ENCODE assay signal across 8 cellular contexts in genomic region chr2:73980566-73980965, GRCh38. TPM values are rescaled to one million over a fixed set of nuclear protein-coding genes. Genes with fewer than 3 reads are reported as not detected.
DNase-seq lines count a peak whose midpoint lies in the region; FAIRE-seq and TF ChIP-seq lines count a peak whose summit lies in the region.
"Had no signal": no experiment of that assay in that cellular context is flagged by ENCODE, and none has a peak within 500 bp of the region (broad histone marks: within the 10 kb centered on the region; RNA-seq: fewer than 3 reads in every experiment).

No MANE protein-coding gene starts in this region.

- intact Hi-C loops in Calu3 (cut with micrococcal nuclease; ENCODE audit: unreplicated experiment) (loop anchor here (5.0 kb wide), 1 partner anchor 142 kb away; no protein-coding TSS in a partner anchor), mammary epithelial cell (cut with micrococcal nuclease) (loop anchor here (5.0 kb wide), 2 partner anchors 128 to 167 kb away; partner anchors contain the start of gene BOLA3)

- H3K4me1 Mint-ChIP-seq in Calu3 (ENCODE audit: low read depth, unreplicated experiment) = peaks cover 53% of the 10 kb centered on the region
- H3K4me1 Mint-ChIP-seq in IgD-negative memory B cell = peaks cover 33 to 44% (median 38%) of the 10 kb centered on the region in 3 donors
- H3K4me1 Mint-ChIP-seq in nephron progenitor cell = peaks cover 48% of the 10 kb centered on the region

- H4K20me1 ChIP-seq in mammary epithelial cell (ENCODE audit: insufficient read depth, low read length) = no peaks in the 10 kb centered on the region

- H3K27me3 Mint-ChIP-seq in Calu3 (ENCODE audit: unreplicated experiment) (no peaks in the 10 kb centered on the region), IgD-negative memory B cell (peaks cover 3% of the 10 kb centered on the region), nephron progenitor cell (ENCODE audit: low read depth, poor library complexity) (peaks cover 61% of the 10 kb centered on the region)

- no peaks in the 10 kb centered on the region for H3K27me3 ChIP-seq in mammary epithelial cell (ENCODE audit: insufficient read depth, low read length)
- H3K27me3 ChIP-seq: adrenal gland had no signal

- BruUV-seq in Calu3 (replicated peaks; lab: Mats Ljungman, UMichigan) (no TSS peak), mammary epithelial cell (replicated peaks; lab: Mats Ljungman, UMichigan) (no TSS peak)

- H3K4me2 ChIP-seq in mammary epithelial cell (ENCODE audit: insufficient read depth, low read depth, low read length) = peak overlapping the region; percentile 82

- H3K36me3 Mint-ChIP-seq in Calu3 (ENCODE audit: insufficient read depth, unreplicated experiment) (peaks cover 44% of the 10 kb centered on the region), IgD-negative memory B cell (no peaks in the 10 kb centered on the region), nephron progenitor cell (ENCODE audit: low read depth) (no peaks in the 10 kb centered on the region)

- no peaks in the 10 kb centered on the region for H3K9me3 ChIP-seq in mammary epithelial cell (replicated peaks; ENCODE audit: insufficient read depth, low read length)
- H3K9me3 ChIP-seq: adrenal gland had no signal

- H3K4me3 Mint-ChIP-seq in Calu3 (ENCODE audit: low read depth, unreplicated experiment) = peak overlapping the region; percentile 81
- H3K4me3 Mint-ChIP-seq in IgD-negative memory B cell = peak overlapping the region; percentile 73 to 94 (median 84)
- H3K4me3 Mint-ChIP-seq in nephron progenitor cell = peak overlapping the region; percentile 82

- peak overlapping the region; percentile 79 for H3K9ac ChIP-seq in mammary epithelial cell (ENCODE audit: insufficient read depth, low read length)

- no peak for FAIRE-seq in GM12892 (lab: Jason Lieb, UNC)

- H3K9me3 Mint-ChIP-seq in Calu3 (ENCODE audit: low read depth, unreplicated experiment) (no peaks in the 10 kb centered on the region), IgD-negative memory B cell (no peaks in the 10 kb centered on the region), nephron progenitor cell (no peaks in the 10 kb centered on the region)

- peak overlapping the region; percentile 83 for H3K27ac ChIP-seq in mammary epithelial cell (ENCODE audit: insufficient read depth, low read depth, low read length)

- TF ChIP-seq CTCF in Calu3 (IDR thresholded peaks at IDR 0.05; ENCODE audit: unreplicated experiment) = no peak
- TF ChIP-seq CTCF in mammary epithelial cell (conservative IDR thresholded peaks at IDR 0.05 in 1 of 2, IDR thresholded peaks at IDR 0.05 in 1 of 2; ENCODE audit: extremely low read depth in 1 of 2, insufficient read depth in 1 of 2, low read depth in 1 of 2, low read length in 2 of 2) = no peak
- no peak for TF ChIP-seq CTCF in nephron progenitor cell (IDR thresholded peaks at IDR 0.05)
- TF ChIP-seq CTCF in GM20000 (IDR thresholded peaks at IDR 0.05; ENCODE audit: extremely low read depth, missing control alignments) = no peak

- CTCF ChIA-PET in Calu3 (lab: Charles Lee) = interaction anchor here (1.0 to 1.1 kb wide), 2 partner anchors 44 to 154 kb away, joined by 3 to 4 read pairs; no protein-coding TSS in a partner anchor
- CTCF ChIA-PET in mammary epithelial cell (lab: Charles Lee; ENCODE audit: low non-redundant PET) = no interaction called here

- peaks cover 30% of the 10 kb centered on the region for H3K79me2 ChIP-seq in mammary epithelial cell (ENCODE audit: insufficient read depth, low read length)

- no peak overlapping the region for H2AFZ ChIP-seq in mammary epithelial cell (ENCODE audit: low read depth, low read length)

- in situ Hi-C loops in mammary epithelial cell (cut with MboI; ENCODE audit: low sequenced_read_pairs in 2 of 2) = no loop called here

- peak overlapping the region; percentile 95 for H3K27ac Mint-ChIP-seq in Calu3 (ENCODE audit: unreplicated experiment)
- peak overlapping the region in 1 of 3 donors; percentile 80 for H3K27ac Mint-ChIP-seq in IgD-negative memory B cell
- no peak overlapping the region for H3K27ac Mint-ChIP-seq in nephron progenitor cell

- H3K4me3 ChIP-seq in mammary epithelial cell (replicated peaks in 1 of 3; ENCODE audit: insufficient read depth in 1 of 3, low read depth in 2 of 3, low read length in 3 of 3) = peak overlapping the region; percentile 41 to 58 (median 52)

- dilution Hi-C loops in mammary epithelial cell (cut with HindIII; ENCODE audit: low sequenced_read_pairs) = no loop called here

- peaks cover 55% of the 10 kb centered on the region for H3K4me1 ChIP-seq in mammary epithelial cell (ENCODE audit: insufficient read depth, low read length)

- H3K36me3 ChIP-seq in mammary epithelial cell (ENCODE audit: insufficient read depth, low read length) = no peaks in the 10 kb centered on the region
- H3K36me3 ChIP-seq: adrenal gland had no signal

- no peak for DNase-seq in Calu3
- DNase-seq in mammary epithelial cell = no peak
- DNase-seq in nephron progenitor cell = no peak
- no peak for DNase-seq in GM12892 (ENCODE audit: insufficient read length)
- no peak for DNase-seq in GM20000 (ENCODE audit: low spot score)
- DNase-seq in GOT3 (lab: John Stamatoyannopoulos, UW) = no peak

- 95% methylated on average over 2 of the region's 2 CpGs for WGBS in mammary epithelial cell (ENCODE audit: low coverage, missing lambda C conversion rate)

- no peak for TF ChIP-seq POLR2A in GM12892 (IDR thresholded peaks at IDR 0.05; ENCODE audit: low read depth, low read length)

RNA-seq across cellular contexts. Expression of gene TET3, which starts 4.1 kb away (rescaled TPM):
- total RNA-seq in Calu3 (2022) (23.3 and 24.4 TPM in 2 replicates), mammary epithelial cell (10 to 100 TPM in 1 of 2 donors, 1 to 10 TPM in 1; 6.0 to 14.9 TPM)
- polyA plus RNA-seq in IgD-negative memory B cell (0.46 TPM), mammary epithelial cell (3.1 TPM)
- polyA minus RNA-seq in mammary epithelial cell = 16.0 TPM
- polyA plus RNA-seq in GM12892 (2012; ENCODE audit: missing spikeins) = 12.0 TPM

RNA-seq across cellular contexts. Expression of gene DGUOK, which starts 53.9 kb away (rescaled TPM):
- total RNA-seq in Calu3 (2022) (78.6 and 82.8 TPM in 2 replicates), mammary epithelial cell (10 to 100 TPM; 56.3 to 78.2 TPM)
- polyA plus RNA-seq in IgD-negative memory B cell (187 TPM), mammary epithelial cell (96.6 TPM)
- polyA minus RNA-seq in mammary epithelial cell = 80.2 TPM
- 76.7 TPM for polyA plus RNA-seq in GM12892 (2012; ENCODE audit: missing spikeins)
